Comparison of ENCODE assay signal across 22 cellular contexts in the genomic region with DNA sequence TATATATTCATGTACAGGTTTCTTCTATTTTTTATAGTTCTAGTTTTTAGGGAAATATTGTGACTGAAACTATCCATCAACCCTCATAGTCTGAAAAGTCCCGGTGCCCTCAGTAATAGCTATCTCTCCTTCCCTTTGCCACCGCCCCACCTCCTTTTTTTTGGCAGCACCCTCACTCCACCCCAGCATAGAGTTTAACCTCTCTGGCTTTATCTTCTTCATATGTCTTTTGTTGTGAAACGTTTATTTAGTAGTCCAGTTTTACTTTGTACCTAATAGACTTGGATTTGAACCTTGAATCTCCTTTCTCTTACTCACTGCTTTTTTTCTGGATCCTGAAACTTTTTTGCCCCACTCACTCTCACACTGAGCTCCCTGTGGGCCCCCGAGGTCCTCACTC.
"Had no signal": no experiment of that assay in that cellular context is flagged by ENCODE, and none has a peak within 500 bp of the region (broad histone marks: within the 10 kb centered on the region; RNA-seq: fewer than 3 reads in every experiment).

No MANE protein-coding gene starts in this region.

- H3K4me3 Mint-ChIP-seq: endodermal cell; naive thymus-derived CD4-positive, alpha-beta T cell; nephron progenitor cell; stimulated activated naive B cell treated with anti-CD40 and anti-IgM and Interleukin-4, amounts not matched to agents 10 μg/mL and 1 μg/mL and 100 μg/mL, for 72 hours; stimulated activated naive CD8-positive, alpha-beta T cell treated with anti-CD3 and anti-CD28 coated beads, Interleukin-15, amount 100 ng/mL, for 72 hours had no signal

- H2AFZ ChIP-seq: parathyroid adenoma had no signal

- H3K4me1 ChIP-seq: colonic mucosa, heart left ventricle, left lung, parathyroid adenoma, prostate gland, spleen, testis, tibial nerve, upper lobe of right lung, vagina had no signal

- H3K36me3 Mint-ChIP-seq: naive thymus-derived CD4-positive, alpha-beta T cell; stimulated activated naive B cell treated with anti-CD40 and anti-IgM and Interleukin-4, amounts not matched to agents 10 μg/mL and 1 μg/mL and 100 μg/mL, for 72 hours had no signal

- H3K9ac ChIP-seq: parathyroid adenoma had no signal

- H3K9me3 Mint-ChIP-seq: naive thymus-derived CD4-positive, alpha-beta T cell; nephron progenitor cell; stimulated activated naive B cell treated with anti-CD40 and anti-IgM and Interleukin-4, amounts not matched to agents 10 μg/mL and 1 μg/mL and 100 μg/mL, for 72 hours; stimulated activated naive CD8-positive, alpha-beta T cell treated with anti-CD3 and anti-CD28 coated beads, Interleukin-15, amount 100 ng/mL, for 72 hours had no signal

- H3K27ac Mint-ChIP-seq: endodermal cell; naive thymus-derived CD4-positive, alpha-beta T cell; nephron progenitor cell; stimulated activated naive B cell treated with anti-CD40 and anti-IgM and Interleukin-4, amounts not matched to agents 10 μg/mL and 1 μg/mL and 100 μg/mL, for 72 hours; stimulated activated naive CD8-positive, alpha-beta T cell treated with anti-CD3 and anti-CD28 coated beads, Interleukin-15, amount 100 ng/mL, for 72 hours had no signal

- H3K36me3 ChIP-seq: colonic mucosa, heart left ventricle, left lung, prostate gland, spleen, tibial nerve, upper lobe of right lung, vagina had no signal

- H3K9me3 ChIP-seq: colonic mucosa, heart left ventricle, left lung, prostate gland, spleen, testis, tibial nerve, upper lobe of right lung, vagina had no signal

- ATAC-seq: heart left ventricle; left lung; naive thymus-derived CD4-positive, alpha-beta T cell; sciatic nerve; stimulated activated naive B cell treated with anti-CD40 and anti-IgM and Interleukin-4, amounts not matched to agents 10 μg/mL and 1 μg/mL and 100 μg/mL, for 72 hours; stimulated activated naive CD8-positive, alpha-beta T cell treated with anti-CD3 and anti-CD28 coated beads, Interleukin-15, amount 100 ng/mL, for 72 hours; upper lobe of right lung had no signal

- DNase-seq: colonic mucosa; dermis blood vessel endothelial cell; effector CD4-positive, alpha-beta T cell; heart left ventricle; hypothalamus; left lung; naive thymus-derived CD4-positive, alpha-beta T cell; nephron progenitor cell; spleen; stimulated activated CD4-positive, alpha-beta T cell treated with anti-CD3 and anti-CD28 coated beads, Interleukin-2, amount 100 ng/mL, for 24 hours; stimulated activated CD4-positive, alpha-beta T cell treated with anti-CD3 and anti-CD28 coated beads, Interleukin-4, amount 100 ng/mL, for 4 hours; stimulated activated naive B cell treated with anti-CD40 and anti-IgM and Interleukin-4, amounts not matched to agents 10 μg/mL and 1 μg/mL and 100 μg/mL, for 72 hours; stimulated activated naive CD8-positive, alpha-beta T cell treated with anti-CD3 and anti-CD28 coated beads, Interleukin-15, amount 100 ng/mL, for 72 hours; testis; upper lobe of right lung had no signal

- H3K4me3 ChIP-seq: colonic mucosa, heart left ventricle, left lung, lung, prostate gland, spleen, testis, tibial nerve, upper lobe of right lung, vagina had no signal

- H3K4me1 Mint-ChIP-seq: endodermal cell; naive thymus-derived CD4-positive, alpha-beta T cell; nephron progenitor cell; stimulated activated naive B cell treated with anti-CD40 and anti-IgM and Interleukin-4, amounts not matched to agents 10 μg/mL and 1 μg/mL and 100 μg/mL, for 72 hours; stimulated activated naive CD8-positive, alpha-beta T cell treated with anti-CD3 and anti-CD28 coated beads, Interleukin-15, amount 100 ng/mL, for 72 hours had no signal

- H3K79me2 ChIP-seq: parathyroid adenoma had no signal

- H3K27ac ChIP-seq: colonic mucosa, heart left ventricle, left lung, parathyroid adenoma, prostate gland, spleen, testis, tibial nerve, upper lobe of right lung, vagina had no signal

- H3K27me3 ChIP-seq: colonic mucosa, heart left ventricle, left lung, spleen, testis, tibial nerve, upper lobe of right lung, vagina had no signal
